Comparison of ENCODE assay signal across 30 cellular contexts in genomic region chr10:59011972-59012632, GRCh38.
"Had no signal": no experiment of that assay in that cellular context is flagged by ENCODE, and none has a peak within 500 bp of the region (broad histone marks: within the 10 kb centered on the region; RNA-seq: fewer than 3 reads in every experiment).

No MANE protein-coding gene starts in this region.

- ATAC-seq: effector memory CD8-positive, alpha-beta T cell; heart left ventricle; mucosa of descending colon; natural killer cell treated with Interleukin-12 subunit alpha and Interleukin-12 subunit beta and Interleukin-15 and Interleukin-18, amount 100 ng/mL, for 72 hours; sciatic nerve; stimulated activated naive CD8-positive, alpha-beta T cell treated with anti-CD3 and anti-CD28 coated beads, Interleukin-15, amount 100 ng/mL, for 72 hours had no signal

- H3K4me2 ChIP-seq: hepatocyte, neural progenitor cell, smooth muscle cell had no signal

- H3K4me3 ChIP-seq: coronary artery, esophagus squamous epithelium, heart left ventricle, hepatocyte, mucosa of descending colon, neural progenitor cell, prostate gland, right atrium auricular region, smooth muscle cell, thoracic aorta, tibial nerve, upper lobe of left lung had no signal

- DNase-seq: dermis blood vessel endothelial cell; effector memory CD8-positive, alpha-beta T cell; erythroblast; esophagus squamous epithelium; heart left ventricle; immature natural killer cell; mesenchymal stem cell; mucosa of descending colon; naive B cell; stimulated activated CD4-positive, alpha-beta T cell treated with anti-CD3 and anti-CD28 coated beads, Interleukin-12 subunit alpha, Interleukin-12 subunit beta, amount 100 ng/mL, for 4 hours; stimulated activated CD4-positive, alpha-beta T cell treated with anti-CD3 and anti-CD28 coated beads, Interleukin-1b, Interleukin-23, amount 100 ng/mL, for 48 hours; stimulated activated CD4-positive, alpha-beta T cell treated with anti-CD3 and anti-CD28 coated beads, Interleukin-4, amount 100 ng/mL, for 1 hour; stimulated activated CD8-positive, alpha-beta memory T cell treated with anti-CD3 and anti-CD28 coated beads, Interleukin-4, amount 100 ng/mL, for 48 hours; stimulated activated naive CD4-positive, alpha-beta T cell; stimulated activated naive CD8-positive, alpha-beta T cell treated with anti-CD3 and anti-CD28 coated beads, Interleukin-15, amount 100 ng/mL, for 72 hours; upper lobe of left lung had no signal

- H3K27me3 ChIP-seq: esophagus squamous epithelium, heart left ventricle, hepatocyte, neural progenitor cell, right atrium auricular region, tibial nerve, upper lobe of left lung had no signal

- H3K36me3 ChIP-seq: esophagus squamous epithelium, heart left ventricle, neural progenitor cell, prostate gland, right atrium auricular region, thoracic aorta, tibial nerve, upper lobe of left lung had no signal

- FAIRE-seq: endometrium, frontal cortex, keratinocyte, urothelium cell line had no signal

- H3K9ac ChIP-seq: neural progenitor cell had no signal

- H3K27ac ChIP-seq: coronary artery, esophagus squamous epithelium, heart left ventricle, hepatocyte, neural progenitor cell, prostate gland, right atrium auricular region, thoracic aorta, tibial nerve, upper lobe of left lung had no signal

- H3K4me1 ChIP-seq: esophagus squamous epithelium, heart left ventricle, prostate gland, right atrium auricular region, upper lobe of left lung had no signal

- H3K9me3 ChIP-seq: esophagus squamous epithelium, heart left ventricle, mucosa of descending colon, prostate gland, right atrium auricular region, thoracic aorta, tibial nerve, upper lobe of left lung had no signal
